ENCODE assay signal across 9 cellular contexts in the genomic region with DNA sequence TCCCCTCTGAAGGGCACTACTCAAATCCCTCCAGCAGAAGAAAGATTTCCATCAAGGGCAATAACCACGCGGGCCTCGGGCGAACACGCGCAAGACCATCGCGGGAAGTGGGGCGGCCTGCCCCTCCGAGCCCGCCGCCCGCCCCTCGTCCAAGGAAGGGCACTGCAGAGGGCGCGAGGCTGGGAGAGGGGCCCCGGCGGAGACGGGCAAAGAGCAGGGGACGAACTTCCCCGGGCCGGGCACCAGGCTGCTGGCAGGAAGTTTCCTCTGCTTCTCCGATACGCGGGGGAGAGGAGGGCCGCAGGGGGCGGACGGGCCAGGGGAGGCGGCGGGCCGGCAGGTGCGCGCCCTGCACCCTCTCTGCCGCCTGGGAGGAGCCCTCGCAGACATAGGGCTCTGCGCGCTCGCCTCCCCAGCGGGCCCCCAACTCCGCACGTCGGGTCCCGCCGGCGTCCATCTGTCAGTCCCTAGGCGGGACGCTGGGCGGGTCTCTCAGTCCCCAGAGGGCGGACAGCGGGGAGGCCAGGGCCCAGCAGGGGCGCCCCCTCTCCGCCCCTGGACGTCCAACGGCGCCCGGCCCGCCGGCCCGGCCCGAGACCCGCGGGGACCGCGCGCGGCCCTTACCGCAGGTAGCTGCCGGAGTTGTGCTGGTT. TPM values are rescaled to one million over a fixed set of nuclear protein-coding genes. Genes with fewer than 3 reads are reported as not detected.
DNase-seq lines count a peak whose midpoint lies in the region; ATAC-seq lines count a peak whose summit lies in the region.
"Had no signal": no experiment of that assay in that cellular context is flagged by ENCODE, and none has a peak within 500 bp of the region (broad histone marks: within the 10 kb centered on the region; RNA-seq: fewer than 3 reads in every experiment).

No MANE protein-coding gene starts in this region.

- H3K4me2 ChIP-seq in mesenchymal stem cell (ENCODE audit: low read length, poor library complexity, severe bottlenecking), result peak overlapping the region; percentile 83

- H2AFZ ChIP-seq in mesenchymal stem cell (ENCODE audit: low read depth, low read length), result no peak overlapping the region

- intact Hi-C loops in aorta (cut with DNase I), result no loop called here

- no peak overlapping the region for H4K91ac ChIP-seq in mesenchymal stem cell (ENCODE audit: low read length)

- H3K27me3 ChIP-seq in mesenchymal stem cell (ENCODE audit: control insufficient read depth in 1 of 2, insufficient read depth in 1 of 2, low read length in 2 of 2) (peaks cover 56 to 62% of the 10 kb centered on the region in 2 experiments), aorta (ENCODE audit: control insufficient read depth in 1 of 2, insufficient read depth in 2 of 2, low read length in 1 of 2) (no peaks in the 10 kb centered on the region)

- no peak overlapping the region for H2AK5ac ChIP-seq in mesenchymal stem cell (ENCODE audit: low read length, severe bottlenecking)

- DNase-seq in COR-L47 (lab: John Stamatoyannopoulos, UW) (peak; percentile 32), astrocyte of the hippocampus (ENCODE audit: low read depth, low spot score) (peak; percentile 20), mesenchymal stem cell (no peak), aorta (no peak), NCI-H187 treated with DMSO at 0.1 percent for 48 hours (lab: John Stamatoyannopoulos, UW) (no peak), DMS153 (lab: John Stamatoyannopoulos, UW) (no peak), hepatic stellate cell (ENCODE audit: low spot score) (no peak)

- H3K36me3 ChIP-seq in mesenchymal stem cell (ENCODE audit: control insufficient read depth in 1 of 2, insufficient read depth in 2 of 2, low read depth in 1 of 2, low read length in 2 of 2) (no peaks in the 10 kb centered on the region), aorta (ENCODE audit: control insufficient read depth in 1 of 2, insufficient read depth in 2 of 2, low read length in 1 of 2) (no peaks in the 10 kb centered on the region)

- H3K4me1 ChIP-seq in mesenchymal stem cell (ENCODE audit: control insufficient read depth, insufficient read depth, low read depth, low read length), result peaks cover 12% of the 10 kb centered on the region
- H3K4me1 ChIP-seq in aorta (ENCODE audit: control insufficient read depth in 1 of 2, insufficient read depth in 2 of 2, low read length in 2 of 2), result no peaks in the 10 kb centered on the region

- H3K14ac ChIP-seq in mesenchymal stem cell (ENCODE audit: low read length in 2 of 2), result no peak overlapping the region

- H3K4ac ChIP-seq in mesenchymal stem cell (ENCODE audit: low read depth in 1 of 2, low read length in 2 of 2), result no peak overlapping the region

- H3K27ac ChIP-seq in mesenchymal stem cell (ENCODE audit: low read length, poor library complexity, severe bottlenecking), result no peak overlapping the region
- no peak overlapping the region for H3K27ac ChIP-seq in aorta (ENCODE audit: low read depth in 1 of 2, low read length in 2 of 2)
- H3K27ac ChIP-seq: HL-60 had no signal

- no peaks in the 10 kb centered on the region for H3K79me1 ChIP-seq in mesenchymal stem cell (replicated peaks; ENCODE audit: low read length, poor library complexity, severe bottlenecking)

- H3K23ac ChIP-seq in mesenchymal stem cell (ENCODE audit: low read length in 2 of 2), result peak overlapping the region in 1 of 2 experiments; percentile 36

- no peak overlapping the region for H3K18ac ChIP-seq in mesenchymal stem cell (ENCODE audit: low read depth in 1 of 2, low read length in 2 of 2)

- no peak overlapping the region for H2BK15ac ChIP-seq in mesenchymal stem cell (ENCODE audit: low read depth, poor library complexity, severe bottlenecking)

- no peak overlapping the region for H2BK120ac ChIP-seq in mesenchymal stem cell (ENCODE audit: low read depth, low read length)

- peak overlapping the region; percentile 43 to 60 for H3K4me3 ChIP-seq in mesenchymal stem cell (ENCODE audit: insufficient read depth in 1 of 2, low read depth in 1 of 2, low read length in 2 of 2)
- peak overlapping the region in 1 of 2 donors; percentile 38 for H3K4me3 ChIP-seq in aorta (ENCODE audit: low read length in 2 of 2)

- 2% methylated on average over 56 of the region's 68 CpGs for WGBS in mesenchymal stem cell
- 2 to 3% methylated on average over 35 to 68 of the region's 68 CpGs for WGBS in aorta, 2 donors

- no peaks in the 10 kb centered on the region for H3K9me3 ChIP-seq in mesenchymal stem cell (ENCODE audit: control insufficient read depth, low read length)
- no peaks in the 10 kb centered on the region for H3K9me3 ChIP-seq in aorta (ENCODE audit: control insufficient read depth, low read length)

- no peak overlapping the region for H4K8ac ChIP-seq in mesenchymal stem cell (ENCODE audit: low read length)

- peak overlapping the region; percentile 59 for H3K9ac ChIP-seq in mesenchymal stem cell (ENCODE audit: low read length)

- no peak overlapping the region for H2BK5ac ChIP-seq in mesenchymal stem cell (ENCODE audit: low read depth, low read length, poor library complexity, severe bottlenecking)

- peak; percentile 20 for ATAC-seq in HG02642 (IDR thresholded peaks at IDR 0.05; ENCODE audit: poor library complexity, unreplicated experiment)
- peak; percentile 37 for ATAC-seq in aorta (ENCODE audit: low FRiP score)

- H2BK12ac ChIP-seq in mesenchymal stem cell (ENCODE audit: low read length in 2 of 2), result no peak overlapping the region

RNA-seq across cellular contexts. Expression of a gene that starts 0.5 kb away (rescaled TPM):
- not detected for polyA plus RNA-seq in mesenchymal stem cell (2013, experiment 1 of 2)
- polyA plus RNA-seq in mesenchymal stem cell (2013, experiment 2 of 2), result not detected
- total RNA-seq in aorta, result 1 to 10 TPM in 1 of 2 donors, under 1 TPM in 1; 0.69 to 1.7 TPM
- 1 to 10 TPM in 1 of 2 donors, under 1 TPM in 1; 0.03 to 1.1 TPM for polyA plus RNA-seq in aorta

Comparison
In these comparisons a context has a peak if more than half of its experiments do, and no peak if none do; other contexts are left out.
1. DNase-seq: peak in COR-L47 (single experiment) and astrocyte of the hippocampus (single experiment); none in mesenchymal stem cell (single experiment), aorta (0 of 2), NCI-H187 treated with DMSO at 0.1 percent for 48 hours (single experiment), DMS153 (single experiment) and hepatic stellate cell (single experiment).